Comparison of ENCODE assay signal across 18 cellular contexts in genomic region chr3:122938756-122939425, GRCh38.
A peak's percentile ranks its signal among the peaks of the same experiment; 100 is the strongest.
DNase-seq lines count a peak whose midpoint lies in the region; ATAC-seq and TF ChIP-seq lines count a peak whose summit lies in the region.
"Had no signal": no experiment of that assay in that cellular context is flagged by ENCODE, and none has a peak within 500 bp of the region (broad histone marks: within the 10 kb centered on the region; RNA-seq: fewer than 3 reads in every experiment).

No MANE protein-coding gene starts in this region.

- H3K9ac ChIP-seq in H9 (ENCODE audit: extremely low read depth, insufficient read length, low read length) = no peak overlapping the region
- H3K9ac ChIP-seq: SK-N-SH had no signal

- no peak overlapping the region for H3K4ac ChIP-seq in H9 (ENCODE audit: low read depth, low read length)

- no peak overlapping the region for H2BK15ac ChIP-seq in H9 (ENCODE audit: low read depth, low read length)

- no CpG with 5 or more reads among the region's 9 CpGs for WGBS in H9 (ENCODE audit: extremely low coverage, insufficient read length, low lambda C conversion rate)

- H3K79me2 ChIP-seq in H9 (ENCODE audit: insufficient read depth, low read length) = no peaks in the 10 kb centered on the region

- H3K27ac ChIP-seq in H9 (ENCODE audit: insufficient read length, low read depth, low read length) = no peak overlapping the region
- peak overlapping the region; percentile 84 for H3K27ac ChIP-seq in WERI-Rb-1
- H3K27ac ChIP-seq in naive thymus-derived CD4-positive, alpha-beta T cell (ENCODE audit: low read depth, low read length) = no peak overlapping the region
- H3K27ac ChIP-seq: ascending aorta had no signal

- H3K9me3 ChIP-seq in H9 (ENCODE audit: control insufficient read depth, low read depth, low read length) (no peaks in the 10 kb centered on the region), WERI-Rb-1 (ENCODE audit: severe bottlenecking) (no peaks in the 10 kb centered on the region)
- H3K9me3 ChIP-seq in naive thymus-derived CD4-positive, alpha-beta T cell (ENCODE audit: control insufficient read depth in 2 of 3, low read length in 3 of 3) = no peaks in the 10 kb centered on the region
- H3K9me3 ChIP-seq: ascending aorta, SK-N-SH had no signal

- peak; percentile 72 for ATAC-seq in naive thymus-derived CD4-positive, alpha-beta T cell
- ATAC-seq in HG03457 (IDR thresholded peaks at IDR 0.05; ENCODE audit: unreplicated experiment) = no peak
- ATAC-seq: activated CD4-positive, alpha-beta T cell treated with anti-CD3 and anti-CD28 coated beads for 36 hours; activated T-cell treated with anti-CD3 and anti-CD28 coated beads, Interleukin-2, amount 50 U/mL, for 72 hours; stimulated activated memory B cell treated with anti-CD40 and anti-IgM and Interleukin-4, amounts not matched to agents 10 μg/mL and 1 μg/mL and 100 μg/mL, for 72 hours had no signal

- H3K27me3 ChIP-seq in H9 (ENCODE audit: insufficient read depth, low read length) (no peaks in the 10 kb centered on the region), WERI-Rb-1 (ENCODE audit: insufficient read depth, low read depth, severe bottlenecking) (no peaks in the 10 kb centered on the region)
- no peaks in the 10 kb centered on the region for H3K27me3 ChIP-seq in naive thymus-derived CD4-positive, alpha-beta T cell (ENCODE audit: control insufficient read depth in 2 of 2, insufficient read depth in 2 of 2, low read length in 2 of 2)
- H3K27me3 ChIP-seq: ascending aorta had no signal

- no peaks in the 10 kb centered on the region for H3K36me3 Mint-ChIP-seq in H9 (ENCODE audit: insufficient read depth in 1 of 3, low read depth in 3 of 3)
- no peaks in the 10 kb centered on the region for H3K36me3 Mint-ChIP-seq in naive thymus-derived CD4-positive, alpha-beta T cell
- no peaks in the 10 kb centered on the region for H3K36me3 Mint-ChIP-seq in activated naive CD4-positive, alpha-beta T cell treated with anti-CD3 and anti-CD28 coated beads, Interleukin-2, amount 10 ng/mL, durations not matched to agents 7 days and 5 days
- no peaks in the 10 kb centered on the region for H3K36me3 Mint-ChIP-seq in activated naive CD8-positive, alpha-beta T cell treated with anti-CD3 and anti-CD28 coated beads for 36 hours
- H3K36me3 Mint-ChIP-seq: stimulated activated memory B cell treated with anti-CD40 and anti-IgM and Interleukin-4, amounts not matched to agents 10 μg/mL and 1 μg/mL and 100 μg/mL, for 72 hours had no signal

- peaks cover 3 to 9% of the 10 kb centered on the region in 2 experiments for H3K4me1 Mint-ChIP-seq in H9
- peaks cover 0 to 6% (median 0%) of the 10 kb centered on the region in 7 donors for H3K4me1 Mint-ChIP-seq in naive thymus-derived CD4-positive, alpha-beta T cell
- peaks cover 6% of the 10 kb centered on the region for H3K4me1 Mint-ChIP-seq in activated naive CD4-positive, alpha-beta T cell treated with anti-CD3 and anti-CD28 coated beads, Interleukin-2, amount 10 ng/mL, durations not matched to agents 7 days and 5 days
- H3K4me1 Mint-ChIP-seq in activated naive CD8-positive, alpha-beta T cell treated with anti-CD3 and anti-CD28 coated beads for 36 hours = no peaks in the 10 kb centered on the region
- H3K4me1 Mint-ChIP-seq: activated CD4-positive, alpha-beta T cell treated with anti-CD3 and anti-CD28 coated beads for 36 hours had no signal

- CTCF ChIA-PET in naive thymus-derived CD4-positive, alpha-beta T cell (lab: Charles Lee) = no interaction called here
- CTCF ChIA-PET in activated naive CD4-positive, alpha-beta T cell treated with anti-CD3 and anti-CD28 coated beads, Interleukin-2, amount 10 ng/mL, durations not matched to agents 7 days and 5 days (lab: Charles Lee) = interaction anchor here (0.6 to 2.3 kb wide), 2 partner anchors 182 to 184 kb away, joined by 4 to 5 read pairs; no protein-coding TSS in a partner anchor

- no peaks in the 10 kb centered on the region for H3K4me1 ChIP-seq in H9 (ENCODE audit: insufficient read depth, low read length)
- H3K4me1 ChIP-seq in naive thymus-derived CD4-positive, alpha-beta T cell (ENCODE audit: control insufficient read depth in 2 of 2, insufficient read depth in 2 of 2, low read length in 2 of 2) = peaks cover 0 to 13% of the 10 kb centered on the region in 2 donors
- H3K4me1 ChIP-seq: ascending aorta had no signal

- DNase-seq in H9 (no peak), NCI-H82 treated with DMSO at 0.1 percent for 48 hours (lab: John Stamatoyannopoulos, UW; ENCODE audit: unreplicated experiment) (peak; percentile 24), WERI-Rb-1 (no peak), iPS-NIHi11 (ENCODE audit: low spot score) (no peak)
- no peak for DNase-seq in naive thymus-derived CD4-positive, alpha-beta T cell
- no peak for DNase-seq in activated naive CD4-positive, alpha-beta T cell treated with anti-CD3 and anti-CD28 coated beads, Interleukin-2, amount 10 ng/mL, durations not matched to agents 7 days and 5 days
- no peak for DNase-seq in activated naive CD8-positive, alpha-beta T cell treated with anti-CD3 and anti-CD28 coated beads for 36 hours
- DNase-seq: activated CD4-positive, alpha-beta T cell treated with anti-CD3 and anti-CD28 coated beads for 36 hours; activated naive CD4-positive, alpha-beta T cell treated with anti-CD3 and anti-CD28 coated beads, Interleukin-2, amount 50 U/mL, for 16 hours; activated T-cell treated with anti-CD3 and anti-CD28 coated beads, Interleukin-2, amount 50 U/mL, for 72 hours; glutamatergic neuron; NCI-H1417; nucleus accumbens; SK-N-SH; T1000 had no signal

- no peak overlapping the region for H2BK12ac ChIP-seq in H9 (ENCODE audit: insufficient read length, low read depth, low read length)

- no peak overlapping the region for H3K23ac ChIP-seq in H9 (ENCODE audit: insufficient read length, low read depth, low read length)

- H3K18ac ChIP-seq in H9 (ENCODE audit: insufficient read length, low read depth, low read length) = no peak overlapping the region

- no peak overlapping the region for H3K4me3 Mint-ChIP-seq in H9
- peak overlapping the region in 1 of 10 donors; percentile 70 for H3K4me3 Mint-ChIP-seq in naive thymus-derived CD4-positive, alpha-beta T cell
- no peak overlapping the region for H3K4me3 Mint-ChIP-seq in activated naive CD4-positive, alpha-beta T cell treated with anti-CD3 and anti-CD28 coated beads, Interleukin-2, amount 10 ng/mL, durations not matched to agents 7 days and 5 days
- no peak overlapping the region for H3K4me3 Mint-ChIP-seq in activated naive CD8-positive, alpha-beta T cell treated with anti-CD3 and anti-CD28 coated beads for 36 hours
- H3K4me3 Mint-ChIP-seq: activated CD4-positive, alpha-beta T cell treated with anti-CD3 and anti-CD28 coated beads for 36 hours; activated T-cell treated with anti-CD3 and anti-CD28 coated beads, Interleukin-2, amount 50 U/mL, for 72 hours; stimulated activated memory B cell treated with anti-CD40 and anti-IgM and Interleukin-4, amounts not matched to agents 10 μg/mL and 1 μg/mL and 100 μg/mL, for 72 hours had no signal

- H4K91ac ChIP-seq in H9 (ENCODE audit: insufficient read length, low read depth, low read length) = no peak overlapping the region

- POLR2A ChIA-PET in naive thymus-derived CD4-positive, alpha-beta T cell (lab: Charles Lee) = no interaction called here

- no peaks in the 10 kb centered on the region for H3K36me3 ChIP-seq in WERI-Rb-1
- no peaks in the 10 kb centered on the region for H3K36me3 ChIP-seq in naive thymus-derived CD4-positive, alpha-beta T cell (ENCODE audit: control insufficient read depth in 2 of 3, insufficient read depth in 3 of 3, low read length in 3 of 3)
- H3K36me3 ChIP-seq: ascending aorta had no signal

- H3K9me3 Mint-ChIP-seq in H9 = no peaks in the 10 kb centered on the region
- H3K9me3 Mint-ChIP-seq in naive thymus-derived CD4-positive, alpha-beta T cell = no peaks in the 10 kb centered on the region
- H3K9me3 Mint-ChIP-seq in activated naive CD4-positive, alpha-beta T cell treated with anti-CD3 and anti-CD28 coated beads, Interleukin-2, amount 10 ng/mL, durations not matched to agents 7 days and 5 days = no peaks in the 10 kb centered on the region
- no peaks in the 10 kb centered on the region for H3K9me3 Mint-ChIP-seq in activated naive CD8-positive, alpha-beta T cell treated with anti-CD3 and anti-CD28 coated beads for 36 hours
- H3K9me3 Mint-ChIP-seq: activated T-cell treated with anti-CD3 and anti-CD28 coated beads, Interleukin-2, amount 50 U/mL, for 72 hours; stimulated activated memory B cell treated with anti-CD40 and anti-IgM and Interleukin-4, amounts not matched to agents 10 μg/mL and 1 μg/mL and 100 μg/mL, for 72 hours had no signal

- no peak overlapping the region for H4K5ac ChIP-seq in H9 (ENCODE audit: insufficient read length, low read depth, low read length)

- no peak overlapping the region for H3K4me3 ChIP-seq in WERI-Rb-1 (ENCODE audit: low read depth, low read length)
- H3K4me3 ChIP-seq in naive thymus-derived CD4-positive, alpha-beta T cell (ENCODE audit: low read length) = no peak overlapping the region
- H3K4me3 ChIP-seq: ascending aorta had no signal

- H2BK5ac ChIP-seq in H9 (ENCODE audit: insufficient read length, low read length) = no peak overlapping the region

- H2AK5ac ChIP-seq in H9 (ENCODE audit: insufficient read length, low read length) = no peak overlapping the region

- no peaks in the 10 kb centered on the region for H3K79me1 ChIP-seq in H9 (ENCODE audit: insufficient read depth, low read depth, low read length, poor library complexity, severe bottlenecking)

- H4K20me1 ChIP-seq in H9 (ENCODE audit: control insufficient read depth, insufficient read depth, insufficient read length) = no peaks in the 10 kb centered on the region

- H3K23me2 ChIP-seq in H9 (ENCODE audit: insufficient read length, low read depth, low read length, poor library complexity, severe bottlenecking) = no peaks in the 10 kb centered on the region

- no peak overlapping the region for H3K27ac Mint-ChIP-seq in H9
- H3K27ac Mint-ChIP-seq in naive thymus-derived CD4-positive, alpha-beta T cell = no peak overlapping the region
- H3K27ac Mint-ChIP-seq in activated naive CD4-positive, alpha-beta T cell treated with anti-CD3 and anti-CD28 coated beads, Interleukin-2, amount 10 ng/mL, durations not matched to agents 7 days and 5 days = no peak overlapping the region
- no peak overlapping the region for H3K27ac Mint-ChIP-seq in activated naive CD8-positive, alpha-beta T cell treated with anti-CD3 and anti-CD28 coated beads for 36 hours
- H3K27ac Mint-ChIP-seq: activated CD4-positive, alpha-beta T cell treated with anti-CD3 and anti-CD28 coated beads for 36 hours; activated T-cell treated with anti-CD3 and anti-CD28 coated beads, Interleukin-2, amount 50 U/mL, for 72 hours; stimulated activated memory B cell treated with anti-CD40 and anti-IgM and Interleukin-4, amounts not matched to agents 10 μg/mL and 1 μg/mL and 100 μg/mL, for 72 hours had no signal

- H3K4me2 ChIP-seq in H9 (ENCODE audit: insufficient read depth, insufficient read length, low read length) = no peak overlapping the region
- H3K4me2 ChIP-seq: SK-N-SH had no signal

- no peak overlapping the region for H2BK20ac ChIP-seq in H9 (ENCODE audit: low read depth, low read length, poor library complexity, severe bottlenecking)

- TF ChIP-seq CTCF in H9 (conservative IDR thresholded peaks at IDR 0.05) (no peak), WERI-Rb-1 (IDR thresholded peaks at IDR 0.05; ENCODE audit: low read depth, low read length) (no peak)

- H3K27me3 Mint-ChIP-seq in H9 (ENCODE audit: low read depth) = peaks cover 5% of the 10 kb centered on the region
- H3K27me3 Mint-ChIP-seq in naive thymus-derived CD4-positive, alpha-beta T cell = peaks cover 0 to 12% (median 9%) of the 10 kb centered on the region in 5 donors
- H3K27me3 Mint-ChIP-seq in activated naive CD4-positive, alpha-beta T cell treated with anti-CD3 and anti-CD28 coated beads, Interleukin-2, amount 10 ng/mL, durations not matched to agents 7 days and 5 days = peaks cover 66% of the 10 kb centered on the region
- H3K27me3 Mint-ChIP-seq in activated naive CD8-positive, alpha-beta T cell treated with anti-CD3 and anti-CD28 coated beads for 36 hours = peaks cover 4% of the 10 kb centered on the region

- no peak overlapping the region for H3K56ac ChIP-seq in H9 (ENCODE audit: insufficient read length, low read depth, low read length)

- peak overlapping the region; percentile 44; the same call in 1 of the 2 replicates for H3K14ac ChIP-seq in H9 (ENCODE audit: insufficient read depth, low read length)

- H3T11ph ChIP-seq in H9 (ENCODE audit: low read length) = no peak overlapping the region

- no peak overlapping the region for H4K8ac ChIP-seq in H9 (replicated peaks; ENCODE audit: insufficient read length, low read depth, low read length)

- intact Hi-C loops in naive thymus-derived CD4-positive, alpha-beta T cell (cut with micrococcal nuclease) = no loop called here

- no peak overlapping the region for H2AFZ ChIP-seq in H9 (ENCODE audit: low read length)

- no peak overlapping the region for H2BK120ac ChIP-seq in H9 (ENCODE audit: low read depth, low read length, poor library complexity, severe bottlenecking)
